Comparison of ENCODE assay signal across 11 cellular contexts in genomic region chr3:71245052-71245488, GRCh38.
DNase-seq lines count a peak whose midpoint lies in the region; ATAC-seq, FAIRE-seq and TF ChIP-seq lines count a peak whose summit lies in the region.
"Had no signal": no experiment of that assay in that cellular context is flagged by ENCODE, and none has a peak within 500 bp of the region (broad histone marks: within the 10 kb centered on the region; RNA-seq: fewer than 3 reads in every experiment).

No MANE protein-coding gene starts in this region.

- peaks cover 2% of the 10 kb centered on the region for H3K4me1 Mint-ChIP-seq in activated naive CD4-positive, alpha-beta T cell treated with anti-CD3 and anti-CD28 coated beads, Interleukin-2, amount 10 ng/mL, durations not matched to agents 7 days and 5 days

- H3K27ac Mint-ChIP-seq in activated naive CD4-positive, alpha-beta T cell treated with anti-CD3 and anti-CD28 coated beads, Interleukin-2, amount 10 ng/mL, durations not matched to agents 7 days and 5 days, result no peak overlapping the region
- H3K27ac Mint-ChIP-seq: natural killer cell had no signal

- no peaks in the 10 kb centered on the region for H3K27me3 Mint-ChIP-seq in activated naive CD4-positive, alpha-beta T cell treated with anti-CD3 and anti-CD28 coated beads, Interleukin-2, amount 10 ng/mL, durations not matched to agents 7 days and 5 days
- H3K27me3 Mint-ChIP-seq: CD8-positive, alpha-beta memory T cell had no signal

- in situ Hi-C loops in GM13977 (cut with MboI; ENCODE audit: low pct_unique_long_range_greater_than_20kb, low sequenced_read_pairs, unreplicated experiment), result no loop called here

- peak overlapping the region; percentile 91 for H3K27ac ChIP-seq in muscle layer of colon (ENCODE audit: low read depth, low read length)
- H3K27ac ChIP-seq: epithelial cell of prostate had no signal

- no peaks in the 10 kb centered on the region for H3K9me3 Mint-ChIP-seq in activated naive CD4-positive, alpha-beta T cell treated with anti-CD3 and anti-CD28 coated beads, Interleukin-2, amount 10 ng/mL, durations not matched to agents 7 days and 5 days
- H3K9me3 Mint-ChIP-seq: CD8-positive, alpha-beta memory T cell; natural killer cell had no signal

- POLR2A ChIA-PET in AG04449 (lab: Yijun Ruan, JAX), result no interaction called here

- no peaks in the 10 kb centered on the region for H3K9me3 ChIP-seq in muscle layer of colon (ENCODE audit: low read length)

- H3K36me3 Mint-ChIP-seq in activated naive CD4-positive, alpha-beta T cell treated with anti-CD3 and anti-CD28 coated beads, Interleukin-2, amount 10 ng/mL, durations not matched to agents 7 days and 5 days, result no peaks in the 10 kb centered on the region
- H3K36me3 Mint-ChIP-seq: natural killer cell had no signal

- H3K4me1 ChIP-seq in muscle layer of colon (ENCODE audit: insufficient read depth, low read length), result peaks cover 27% of the 10 kb centered on the region

- peak overlapping the region; percentile 70 for H3K9ac ChIP-seq in muscle layer of colon (ENCODE audit: low read length)

- H3K27me3 ChIP-seq in muscle layer of colon (ENCODE audit: control insufficient read depth in 1 of 2, insufficient read depth in 2 of 2, low read length in 2 of 2), result no peaks in the 10 kb centered on the region

- H3K4me3 ChIP-seq in AG04449 (ENCODE audit: low read depth, low read length) (peak overlapping the region; percentile 43), muscle layer of colon (ENCODE audit: low read depth in 1 of 2, low read length in 2 of 2) (peak overlapping the region; percentile 17 to 67)

- ATAC-seq in HG02642 (IDR thresholded peaks at IDR 0.05; ENCODE audit: poor library complexity, unreplicated experiment) (no peak), GM21786 (IDR thresholded peaks at IDR 0.05; ENCODE audit: unreplicated experiment) (no peak)
- ATAC-seq: natural killer cell had no signal

- no peak for TF ChIP-seq CTCF in AG04449 (IDR thresholded peaks at IDR 0.05; ENCODE audit: insufficient read depth, low read length, missing control alignments)
- no peak for TF ChIP-seq CTCF in GM13977 (IDR thresholded peaks at IDR 0.05; ENCODE audit: extremely low read depth, insufficient read depth, missing control alignments)

- H3K4me3 Mint-ChIP-seq in activated naive CD4-positive, alpha-beta T cell treated with anti-CD3 and anti-CD28 coated beads, Interleukin-2, amount 10 ng/mL, durations not matched to agents 7 days and 5 days, result no peak overlapping the region
- H3K4me3 Mint-ChIP-seq: CD8-positive, alpha-beta memory T cell; natural killer cell had no signal

- CTCF ChIA-PET in AG04449 (lab: Yijun Ruan, JAX), result interaction anchor here (0.9 kb wide), 1 partner anchor 695 kb away, joined by 3 read pairs; no protein-coding TSS in a partner anchor
- CTCF ChIA-PET in activated naive CD4-positive, alpha-beta T cell treated with anti-CD3 and anti-CD28 coated beads, Interleukin-2, amount 10 ng/mL, durations not matched to agents 7 days and 5 days (lab: Charles Lee), result interaction anchor here (0.7 kb wide), 1 partner anchor 25 kb away, joined by 3 read pairs; no protein-coding TSS in a partner anchor

- FAIRE-seq in endometrium (lab: Jason Lieb, UNC), result peak; percentile 92

- peak; percentile 60 for DNase-seq in AG04449 (ENCODE audit: low read depth, low spot score)
- peak; percentile 18 for DNase-seq in HT1080 (ENCODE audit: low read depth)
- DNase-seq in GM13977 (ENCODE audit: low spot score), result no peak
- no peak for DNase-seq in activated naive CD4-positive, alpha-beta T cell treated with anti-CD3 and anti-CD28 coated beads, Interleukin-2, amount 10 ng/mL, durations not matched to agents 7 days and 5 days
- DNase-seq: CD8-positive, alpha-beta memory T cell; natural killer cell had no signal

- H3K36me3 ChIP-seq in muscle layer of colon (ENCODE audit: insufficient read depth, low read length), result no peaks in the 10 kb centered on the region

Comparison
In these comparisons a context has a peak if more than half of its experiments do, and no peak if none do; other contexts are left out.
1. DNase-seq: peak in AG04449 (single experiment) and HT1080 (single experiment); none in GM13977 (single experiment) and activated naive CD4-positive, alpha-beta T cell treated with anti-CD3 and anti-CD28 coated beads, Interleukin-2, amount 10 ng/mL, durations not matched to agents 7 days and 5 days (single experiment).